ENCODE assay signal across 17 cellular contexts in genomic region chr16:86134802-86135461, GRCh38.
"Had no signal": no experiment of that assay in that cellular context is flagged by ENCODE, and none has a peak within 500 bp of the region (broad histone marks: within the 10 kb centered on the region; RNA-seq: fewer than 3 reads in every experiment).

No MANE protein-coding gene starts in this region.

- H3K4me3 ChIP-seq: gastroesophageal sphincter, thyroid gland, vagina had no signal

- H3K36me3 ChIP-seq: brain microvascular endothelial cell, gastroesophageal sphincter, thyroid gland, vagina had no signal

- DNase-seq: activated CD4-positive, alpha-beta T cell treated with anti-CD3 and anti-CD28 coated beads for 4 hours; activated CD8-positive, alpha-beta memory T cell treated with anti-CD3 and anti-CD28 coated beads, Interleukin-2, amount 50 U/mL, for 4 hours; activated CD8-positive, alpha-beta T cell treated with anti-CD3 and anti-CD28 coated beads, Interleukin-2, amount 10 ng/mL, durations not matched to agents 7 days and 5 days; activated gamma-delta T cell treated with Interleukin-2 at 50 U/mL for 16 hours; activated naive CD8-positive, alpha-beta T cell treated with anti-CD3 and anti-CD28 coated beads for 36 hours; activated T-cell treated with anti-CD3 and anti-CD28 coated beads, Interleukin-2, amount 50 U/mL, for 72 hours; brain microvascular endothelial cell; cerebellar nuclear complex; effector memory CD4-positive, alpha-beta T cell; naive B cell; posterior cingulate gyrus; retina; stimulated activated naive B cell treated with anti-CD40 and anti-IgM and Interleukin-4, amounts not matched to agents 10 μg/mL and 1 μg/mL and 100 μg/mL, for 72 hours; T-helper 2 cell; thyroid gland had no signal

- H3K27ac ChIP-seq: brain microvascular endothelial cell, gastroesophageal sphincter, thyroid gland, vagina had no signal

- H3K4me1 ChIP-seq: thyroid gland, vagina had no signal

- H3K27me3 ChIP-seq: brain microvascular endothelial cell, gastroesophageal sphincter, thyroid gland, vagina had no signal

- H3K9me3 ChIP-seq: gastroesophageal sphincter, thyroid gland, vagina had no signal
